ENCODE assay signal across 22 cellular contexts in genomic region chr3:3708769-3709115, GRCh38.
DNase-seq lines count a peak whose midpoint lies in the region; ATAC-seq, FAIRE-seq and TF ChIP-seq lines count a peak whose summit lies in the region.
"Had no signal": no experiment of that assay in that cellular context is flagged by ENCODE, and none has a peak within 500 bp of the region (broad histone marks: within the 10 kb centered on the region; RNA-seq: fewer than 3 reads in every experiment).

No MANE protein-coding gene starts in this region.

- H3K23me2 ChIP-seq in H9 (ENCODE audit: insufficient read length, low read depth, low read length, poor library complexity, severe bottlenecking) (no peaks in the 10 kb centered on the region), H1 (ENCODE audit: low read depth, low read length) (no peaks in the 10 kb centered on the region)

- no peak overlapping the region; a peak in 1 of 8 replicates for H3K4me3 ChIP-seq in H1 (ENCODE audit: extremely low read depth in 1 of 4, insufficient read depth in 2 of 4, low read depth in 3 of 4, low read length in 4 of 4)
- no peak overlapping the region for H3K4me3 ChIP-seq in mesodermal cell (ENCODE audit: extremely low read depth, insufficient read depth, low read length, poor library complexity, severe bottlenecking)
- H3K4me3 ChIP-seq in smooth muscle cell: peak overlapping the region; percentile 1
- H3K4me3 ChIP-seq: K562 had no signal

- H3K79me2 ChIP-seq in H9 (ENCODE audit: insufficient read depth, low read length): no peaks in the 10 kb centered on the region
- H3K79me2 ChIP-seq in H1 (ENCODE audit: control insufficient read depth in 1 of 2, insufficient read depth in 2 of 2, low read length in 2 of 2): no peaks in the 10 kb centered on the region
- H3K79me2 ChIP-seq in smooth muscle cell (ENCODE audit: low read depth): no peaks in the 10 kb centered on the region

- peak overlapping the region in 1 of 2 experiments; percentile 13; a peak in 1 of 5 replicates for H3K4me3 Mint-ChIP-seq in H9
- H3K4me3 Mint-ChIP-seq in activated CD4-positive, alpha-beta memory T cell treated with anti-CD3 and anti-CD28 coated beads, Interleukin-2, amount 10 ng/mL, durations not matched to agents 7 days and 5 days: no peak overlapping the region
- no peak overlapping the region for H3K4me3 Mint-ChIP-seq in naive thymus-derived CD8-positive, alpha-beta T cell

- FAIRE-seq in H1 (lab: Jason Lieb, UNC): no peak
- FAIRE-seq: GM12892, HepG2, K562, RCC 7860 had no signal

- H4K91ac ChIP-seq in H9 (ENCODE audit: insufficient read length, low read depth, low read length): no peak overlapping the region
- H4K91ac ChIP-seq in H1 (replicated peaks; ENCODE audit: insufficient read length, low read length): no peak overlapping the region

- H2BK20ac ChIP-seq in H9 (ENCODE audit: low read depth, low read length, poor library complexity, severe bottlenecking): no peak overlapping the region
- no peak overlapping the region for H2BK20ac ChIP-seq in H1 (ENCODE audit: low read length)

- no peaks in the 10 kb centered on the region; a peak in 1 of 7 replicates for H3K36me3 Mint-ChIP-seq in H9 (ENCODE audit: insufficient read depth in 1 of 3, low read depth in 3 of 3)
- H3K36me3 Mint-ChIP-seq in activated CD4-positive, alpha-beta memory T cell treated with anti-CD3 and anti-CD28 coated beads, Interleukin-2, amount 10 ng/mL, durations not matched to agents 7 days and 5 days (ENCODE audit: low read depth): no peaks in the 10 kb centered on the region
- H3K36me3 Mint-ChIP-seq in naive thymus-derived CD8-positive, alpha-beta T cell: no peaks in the 10 kb centered on the region

- no peaks in the 10 kb centered on the region for H3K9me3 ChIP-seq in H9 (ENCODE audit: control insufficient read depth, low read depth, low read length)
- H3K9me3 ChIP-seq in H1 (ENCODE audit: insufficient read depth in 2 of 2, low read depth in 1 of 2, low read length in 1 of 2): no peaks in the 10 kb centered on the region
- H3K9me3 ChIP-seq in mesodermal cell (ENCODE audit: control insufficient read depth, low read length): no peaks in the 10 kb centered on the region
- no peaks in the 10 kb centered on the region for H3K9me3 ChIP-seq in smooth muscle cell (replicated peaks; ENCODE audit: low read depth)
- H3K9me3 ChIP-seq: BE2C had no signal

- no peak overlapping the region for H3K23ac ChIP-seq in H9 (ENCODE audit: insufficient read length, low read depth, low read length)
- H3K23ac ChIP-seq in H1 (ENCODE audit: insufficient read length): no peak overlapping the region

- H2BK5ac ChIP-seq in H9 (ENCODE audit: insufficient read length, low read length) (no peak overlapping the region), H1 (ENCODE audit: low read depth, low read length) (no peak overlapping the region)

- H3F3A ChIP-seq in smooth muscle cell (ENCODE audit: low read depth): no peaks in the 10 kb centered on the region

- H3K27ac ChIP-seq in H9 (ENCODE audit: insufficient read length, low read depth, low read length) (no peak overlapping the region), H1 (ENCODE audit: low read depth, low read length) (no peak overlapping the region), mesodermal cell (ENCODE audit: low read depth, low read length, severe bottlenecking) (peak overlapping the region; percentile 51), smooth muscle cell (ENCODE audit: low read depth) (peak overlapping the region; percentile 75)

- no peak overlapping the region for H3K18ac ChIP-seq in H9 (ENCODE audit: insufficient read length, low read depth, low read length)
- no peak overlapping the region for H3K18ac ChIP-seq in H1 (ENCODE audit: extremely low read depth, low read length)

- no peaks in the 10 kb centered on the region for H3K27me3 ChIP-seq in H9 (ENCODE audit: insufficient read depth, low read length)
- H3K27me3 ChIP-seq in H1 (replicated peaks in 1 of 4; ENCODE audit: control insufficient read depth in 3 of 4, extremely low read depth in 1 of 4, insufficient read depth in 3 of 4, low read length in 3 of 4): no peaks in the 10 kb centered on the region
- no peaks in the 10 kb centered on the region for H3K27me3 ChIP-seq in smooth muscle cell (ENCODE audit: low read depth)
- H3K27me3 ChIP-seq: BE2C had no signal

- no peak for TF ChIP-seq POLR2A in H1 (IDR thresholded peaks at IDR 0.05; ENCODE audit: control extremely low read depth in 1 of 2, low read depth in 2 of 2, low read length in 2 of 2)

- H3K9ac ChIP-seq in H9 (ENCODE audit: extremely low read depth, insufficient read length, low read length) (no peak overlapping the region), H1 (replicated peaks in 1 of 4; ENCODE audit: extremely low read depth in 1 of 4, low read depth in 3 of 4, low read length in 3 of 4) (no peak overlapping the region), smooth muscle cell (ENCODE audit: low read depth) (peak overlapping the region; percentile 47)

- H3K4me1 ChIP-seq in H9 (ENCODE audit: insufficient read depth, low read length) (peaks cover 4% of the 10 kb centered on the region; the same call in 1 of the 2 replicates), H1 (replicated peaks in 1 of 4; ENCODE audit: control insufficient read depth in 3 of 4, insufficient read depth in 4 of 4, low read length in 3 of 4) (peaks cover 4 to 19% (median 8%) of the 10 kb centered on the region in 4 experiments; a peak in 4 of 7 replicates), mesodermal cell (ENCODE audit: control insufficient read depth, insufficient read depth, low read length, poor library complexity, severe bottlenecking) (peaks cover 11% of the 10 kb centered on the region), smooth muscle cell (ENCODE audit: low read depth) (peaks cover 23% of the 10 kb centered on the region)
- H3K4me1 ChIP-seq: BE2C had no signal

- no peak for DNase-seq in H9
- no peak for DNase-seq in H1 (ENCODE audit: low read depth in 1 of 2, low spot score in 2 of 2)
- DNase-seq in smooth muscle cell (lab: John Stamatoyannopoulos, UW; ENCODE audit: unreplicated experiment): no peak
- no peak for DNase-seq in activated CD4-positive, alpha-beta memory T cell treated with anti-CD3 and anti-CD28 coated beads, Interleukin-2, amount 10 ng/mL, durations not matched to agents 7 days and 5 days
- DNase-seq in T-helper 9 cell: no peak
- no peak for DNase-seq in naive thymus-derived CD8-positive, alpha-beta T cell
- DNase-seq: BE2C, COR-L47, MM.1S, NCI-H1092, NCI-H1436, NCI-H187 treated with DMSO at 0.1 percent for 48 hours, NCI-H2107, NCI-H446 treated with DMSO at 0.1 percent for 48 hours, NCI-H526 treated with DMSO at 0.1 percent for 48 hours, OCI-M1 had no signal

- TF ChIP-seq EP300 in H1 (IDR thresholded peaks at IDR 0.05; ENCODE audit: borderline replicate concordance in 1 of 2, low read depth in 2 of 2, low read length in 2 of 2): no peak

- no peak for TF ChIP-seq RAD21 in H1 (IDR thresholded peaks at IDR 0.05 in 1 of 2, conservative IDR thresholded peaks at IDR 0.05 in 1 of 2; ENCODE audit: low read depth in 2 of 2, low read length in 2 of 2)

- H3K36me3 ChIP-seq in H1 (ENCODE audit: control insufficient read depth in 2 of 4, insufficient read depth in 4 of 4, low read length in 3 of 4) (no peaks in the 10 kb centered on the region), mesodermal cell (ENCODE audit: control insufficient read depth, insufficient read depth, low read length) (no peaks in the 10 kb centered on the region), smooth muscle cell (ENCODE audit: low read depth) (no peaks in the 10 kb centered on the region)
- H3K36me3 ChIP-seq: BE2C had no signal

- H3K9me3 Mint-ChIP-seq in H9: no peaks in the 10 kb centered on the region
- H3K9me3 Mint-ChIP-seq in activated CD4-positive, alpha-beta memory T cell treated with anti-CD3 and anti-CD28 coated beads, Interleukin-2, amount 10 ng/mL, durations not matched to agents 7 days and 5 days: no peaks in the 10 kb centered on the region
- no peaks in the 10 kb centered on the region for H3K9me3 Mint-ChIP-seq in naive thymus-derived CD8-positive, alpha-beta T cell

- H3K14ac ChIP-seq in H9 (ENCODE audit: insufficient read depth, low read length): no peak overlapping the region
- H3K14ac ChIP-seq in H1 (ENCODE audit: insufficient read length): no peak overlapping the region

- H3K56ac ChIP-seq in H9 (ENCODE audit: insufficient read length, low read depth, low read length): no peak overlapping the region
- no peak overlapping the region for H3K56ac ChIP-seq in H1 (replicated peaks; ENCODE audit: insufficient read length, low read depth, low read length)

- no peak overlapping the region for H3T11ph ChIP-seq in H9 (ENCODE audit: low read length)

- H3K4ac ChIP-seq in H9 (ENCODE audit: low read depth, low read length) (no peak overlapping the region), H1 (replicated peaks; ENCODE audit: insufficient read length, low read depth, low read length) (no peak overlapping the region)

- H2BK120ac ChIP-seq in H9 (ENCODE audit: low read depth, low read length, poor library complexity, severe bottlenecking): no peak overlapping the region
- H2BK120ac ChIP-seq in H1 (replicated peaks; ENCODE audit: low read depth, low read length): no peak overlapping the region

- no peak overlapping the region for H4K5ac ChIP-seq in H9 (ENCODE audit: insufficient read length, low read depth, low read length)
- no peak overlapping the region for H4K5ac ChIP-seq in H1 (ENCODE audit: insufficient read length, low read depth, low read length)

- POLR2A ChIA-PET in H1 (lab: Charles Lee; ENCODE audit: partially characterized antibody): interaction anchor here (3.8 to 5.7 kb wide), 2 partner anchors 10 to 93 kb away, joined by 12 to 49 read pairs; partner anchors contain the start of gene LRRN1
- POLR2A ChIA-PET in activated CD4-positive, alpha-beta memory T cell treated with anti-CD3 and anti-CD28 coated beads, Interleukin-2, amount 10 ng/mL, durations not matched to agents 7 days and 5 days (lab: Charles Lee): no interaction called here
- POLR2A ChIA-PET in naive thymus-derived CD8-positive, alpha-beta T cell (lab: Charles Lee): no interaction called here

- no peak overlapping the region for H2BK12ac ChIP-seq in H9 (ENCODE audit: insufficient read length, low read depth, low read length)
- H2BK12ac ChIP-seq in H1 (ENCODE audit: low read depth, low read length): peak overlapping the region; percentile 86; the same call in 1 of the 2 replicates

- no peak overlapping the region for H3K4me2 ChIP-seq in H9 (ENCODE audit: insufficient read depth, insufficient read length, low read length)
- peak overlapping the region; percentile 23 to 45; a peak in 1 of 4 replicates for H3K4me2 ChIP-seq in H1 (ENCODE audit: insufficient read depth in 1 of 2, low read depth in 2 of 2, low read length in 2 of 2)
- H3K4me2 ChIP-seq in smooth muscle cell: peak overlapping the region; percentile 11

- no peaks in the 10 kb centered on the region for H3K27me3 Mint-ChIP-seq in H9 (ENCODE audit: low read depth)
- no peaks in the 10 kb centered on the region for H3K27me3 Mint-ChIP-seq in activated CD4-positive, alpha-beta memory T cell treated with anti-CD3 and anti-CD28 coated beads, Interleukin-2, amount 10 ng/mL, durations not matched to agents 7 days and 5 days
- H3K27me3 Mint-ChIP-seq in naive thymus-derived CD8-positive, alpha-beta T cell: no peaks in the 10 kb centered on the region

- no peak overlapping the region for H2AK5ac ChIP-seq in H9 (ENCODE audit: insufficient read length, low read length)
- H2AK5ac ChIP-seq in H1 (ENCODE audit: low read depth, low read length): no peak overlapping the region

- H3K4me1 Mint-ChIP-seq in H9: peaks cover 46 to 47% of the 10 kb centered on the region in 2 experiments
- H3K4me1 Mint-ChIP-seq in activated CD4-positive, alpha-beta memory T cell treated with anti-CD3 and anti-CD28 coated beads, Interleukin-2, amount 10 ng/mL, durations not matched to agents 7 days and 5 days: no peaks in the 10 kb centered on the region
- no peaks in the 10 kb centered on the region for H3K4me1 Mint-ChIP-seq in naive thymus-derived CD8-positive, alpha-beta T cell

- H4K8ac ChIP-seq in H9 (replicated peaks; ENCODE audit: insufficient read length, low read depth, low read length) (no peak overlapping the region), H1 (ENCODE audit: extremely low read depth, insufficient read depth, low read length) (no peak overlapping the region)

- H2AFZ ChIP-seq in H9 (ENCODE audit: low read length) (no peak overlapping the region), H1 (ENCODE audit: low read length) (peak overlapping the region; percentile 78; the same call in 1 of the 2 replicates), smooth muscle cell (ENCODE audit: low read depth) (no peak overlapping the region)

- TF ChIP-seq CTCF in H9 (conservative IDR thresholded peaks at IDR 0.05) (no peak), H1 (IDR thresholded peaks at IDR 0.05; ENCODE audit: control extremely low read depth in 1 of 3, insufficient read depth in 1 of 3, low read depth in 1 of 3, low read length in 3 of 3) (no peak), smooth muscle cell (IDR thresholded peaks at IDR 0.05; ENCODE audit: borderline replicate concordance, insufficient read depth, poor library complexity, severe bottlenecking) (no peak)

- no peak for ATAC-seq in naive thymus-derived CD8-positive, alpha-beta T cell
- ATAC-seq: HepG2, K562, Right ventricle myocardium inferior had no signal

- H3K79me1 ChIP-seq in H9 (ENCODE audit: insufficient read depth, low read depth, low read length, poor library complexity, severe bottlenecking) (no peaks in the 10 kb centered on the region), H1 (ENCODE audit: low read depth, low read length) (no peaks in the 10 kb centered on the region)

- H2BK15ac ChIP-seq in H9 (ENCODE audit: low read depth, low read length): no peak overlapping the region
- no peak overlapping the region for H2BK15ac ChIP-seq in H1 (ENCODE audit: low read length)

- H4K20me1 ChIP-seq in H9 (ENCODE audit: control insufficient read depth, insufficient read depth, insufficient read length): no peaks in the 10 kb centered on the region
- no peaks in the 10 kb centered on the region for H4K20me1 ChIP-seq in H1 (replicated peaks in 1 of 2; ENCODE audit: control insufficient read depth in 1 of 2, insufficient read depth in 2 of 2, low read length in 2 of 2)
- no peaks in the 10 kb centered on the region for H4K20me1 ChIP-seq in smooth muscle cell (ENCODE audit: low read depth)

- CTCF ChIA-PET in H1 (lab: Charles Lee; ENCODE audit: partially characterized antibody): interaction anchor here (0.6 to 0.8 kb wide), 2 partner anchors 91 to 561 kb away, joined by 3 read pairs; no protein-coding TSS in a partner anchor
- CTCF ChIA-PET in activated CD4-positive, alpha-beta memory T cell treated with anti-CD3 and anti-CD28 coated beads, Interleukin-2, amount 10 ng/mL, durations not matched to agents 7 days and 5 days (lab: Charles Lee): no interaction called here

- peak overlapping the region; percentile 5 to 54 (median 15); a peak in 2 of 7 replicates for H3K27ac Mint-ChIP-seq in H9
- no peak overlapping the region for H3K27ac Mint-ChIP-seq in activated CD4-positive, alpha-beta memory T cell treated with anti-CD3 and anti-CD28 coated beads, Interleukin-2, amount 10 ng/mL, durations not matched to agents 7 days and 5 days
- no peak overlapping the region for H3K27ac Mint-ChIP-seq in naive thymus-derived CD8-positive, alpha-beta T cell

Comparison
In these comparisons a context has a peak if more than half of its experiments do, and no peak if none do; other contexts are left out.
1. H3K27ac ChIP-seq: peak in mesodermal cell (single experiment) and smooth muscle cell (single experiment); none in H9 (single experiment) and H1 (single experiment).
2. H3K27ac Mint-ChIP-seq: peak in H9 (3 of 3); none in activated CD4-positive, alpha-beta memory T cell treated with anti-CD3 and anti-CD28 coated beads, Interleukin-2, amount 10 ng/mL, durations not matched to agents 7 days and 5 days (single experiment) and naive thymus-derived CD8-positive, alpha-beta T cell (0 of 10).